In genomic region chr4:187942968-187943367, GRCh38 we compare ENCODE assay signal across 35 cellular contexts. TPM values are rescaled to one million over a fixed set of nuclear protein-coding genes. Genes with fewer than 3 reads are reported as not detected.
"Had no signal": no experiment of that assay in that cellular context is flagged by ENCODE, and none has a peak within 500 bp of the region (broad histone marks: within the 10 kb centered on the region; RNA-seq: fewer than 3 reads in every experiment).

No MANE protein-coding gene starts in this region.

- FAIRE-seq: urothelium cell line had no signal

- H3K4me2 ChIP-seq: neural progenitor cell, smooth muscle cell had no signal

- H3K27me3 ChIP-seq: neural progenitor cell, ovary, spleen, stomach, thyroid gland, tibial nerve, upper lobe of left lung, vagina had no signal

- H2AFZ ChIP-seq: neural progenitor cell, parathyroid adenoma had no signal

- H3K79me2 ChIP-seq: parathyroid adenoma had no signal

- H3K4me1 Mint-ChIP-seq: natural killer cell; nephron; neural progenitor cell; stimulated activated memory B cell treated with anti-CD40 and anti-IgM and Interleukin-4, amounts not matched to agents 10 μg/mL and 1 μg/mL and 100 μg/mL, for 72 hours had no signal

- ATAC-seq: naive thymus-derived CD4-positive, alpha-beta T cell; natural killer cell; psoas muscle; right cardiac atrium; sciatic nerve; stimulated activated memory B cell treated with anti-CD40 and anti-IgM and Interleukin-4, amounts not matched to agents 10 μg/mL and 1 μg/mL and 100 μg/mL, for 72 hours had no signal

- H3K27ac Mint-ChIP-seq: naive thymus-derived CD4-positive, alpha-beta T cell; natural killer cell; nephron; neural progenitor cell; progenitor cell of endocrine pancreas; stimulated activated memory B cell treated with anti-CD40 and anti-IgM and Interleukin-4, amounts not matched to agents 10 μg/mL and 1 μg/mL and 100 μg/mL, for 72 hours; stimulated activated naive CD8-positive, alpha-beta T cell treated with anti-CD3 and anti-CD28 coated beads, Interleukin-15, Interleukin-2, amounts not matched to agents 100 ng/mL and 50 ng/mL, for 24 hours had no signal

- H3K4me3 ChIP-seq: neural progenitor cell, ovary, psoas muscle, skin epidermis, smooth muscle cell, spleen, stomach, thoracic aorta, thyroid gland, tibial nerve, upper lobe of left lung, vagina had no signal

- H3K9ac ChIP-seq: neural progenitor cell, parathyroid adenoma had no signal

- H3K36me3 Mint-ChIP-seq: neural progenitor cell; stimulated activated memory B cell treated with anti-CD40 and anti-IgM and Interleukin-4, amounts not matched to agents 10 μg/mL and 1 μg/mL and 100 μg/mL, for 72 hours had no signal

- DNase-seq: naive thymus-derived CD4-positive, alpha-beta T cell; natural killer cell; occipital lobe; ovary; posterior cingulate gyrus; psoas muscle; right cardiac atrium; spleen; stimulated activated CD4-positive, alpha-beta T cell treated with anti-CD3 and anti-CD28 coated beads, Interleukin-12 subunit alpha, Interleukin-12 subunit beta, amount 100 ng/mL, for 4 hours; stimulated activated CD4-positive, alpha-beta T cell treated with anti-CD3 and anti-CD28 coated beads, Interleukin-1b, Interleukin-23, amount 100 ng/mL, for 48 hours; stimulated activated CD4-positive, alpha-beta T cell treated with anti-CD3 and anti-CD28 coated beads, Interleukin-4, amount 100 ng/mL, for 1 hour; stimulated activated CD4-positive, alpha-beta T cell treated with anti-CD3 and anti-CD28 coated beads, Interleukin-4, amount 100 ng/mL, for 4 hours; stimulated activated CD8-positive, alpha-beta memory T cell treated with anti-CD3 and anti-CD28 coated beads, Interleukin-4, amount 100 ng/mL, for 48 hours; stimulated activated naive CD4-positive, alpha-beta T cell; stomach; thyroid gland; trophoblast cell had no signal

- H3K27me3 Mint-ChIP-seq: naive thymus-derived CD4-positive, alpha-beta T cell; stimulated activated memory B cell treated with anti-CD40 and anti-IgM and Interleukin-4, amounts not matched to agents 10 μg/mL and 1 μg/mL and 100 μg/mL, for 72 hours; stimulated activated naive CD8-positive, alpha-beta T cell treated with anti-CD3 and anti-CD28 coated beads, Interleukin-15, Interleukin-2, amounts not matched to agents 100 ng/mL and 50 ng/mL, for 24 hours had no signal

- H3K4me3 Mint-ChIP-seq: naive thymus-derived CD4-positive, alpha-beta T cell; natural killer cell; nephron; neural progenitor cell; stimulated activated memory B cell treated with anti-CD40 and anti-IgM and Interleukin-4, amounts not matched to agents 10 μg/mL and 1 μg/mL and 100 μg/mL, for 72 hours; stimulated activated naive CD8-positive, alpha-beta T cell treated with anti-CD3 and anti-CD28 coated beads, Interleukin-15, Interleukin-2, amounts not matched to agents 100 ng/mL and 50 ng/mL, for 24 hours had no signal

- H3K27ac ChIP-seq: neural progenitor cell, ovary, parathyroid adenoma, psoas muscle, skin epidermis, spleen, stomach, thoracic aorta, thyroid gland, tibial nerve, upper lobe of left lung, vagina had no signal

- H3K4me1 ChIP-seq: neural progenitor cell, parathyroid adenoma, psoas muscle, spleen, stomach, thyroid gland, tibial nerve, upper lobe of left lung, vagina had no signal

- H3K36me3 ChIP-seq: neural progenitor cell, ovary, spleen, stomach, thoracic aorta, thyroid gland, tibial nerve, upper lobe of left lung, vagina had no signal

- H3K9me3 Mint-ChIP-seq: neural progenitor cell had no signal

- H3K9me3 ChIP-seq: ovary, psoas muscle, thoracic aorta, thyroid gland, tibial nerve, upper lobe of left lung, vagina had no signal

RNA-seq across cellular contexts. Expression of gene ZFP42, which starts 52.6 kb away (rescaled TPM):
- total RNA-seq: natural killer cell, occipital lobe, osteoblast, psoas muscle, right cardiac atrium, sciatic nerve, spleen, subcutaneous adipose tissue, temporal lobe, thoracic aorta, thyroid gland, tibial nerve, vagina had no signal
- polyA plus RNA-seq: naive thymus-derived CD4-positive, alpha-beta T cell; neural cell; ovary; psoas muscle; right cardiac atrium; spleen; stomach had no signal
